ENCODE assay signal across 8 cellular contexts in the genomic region with DNA sequence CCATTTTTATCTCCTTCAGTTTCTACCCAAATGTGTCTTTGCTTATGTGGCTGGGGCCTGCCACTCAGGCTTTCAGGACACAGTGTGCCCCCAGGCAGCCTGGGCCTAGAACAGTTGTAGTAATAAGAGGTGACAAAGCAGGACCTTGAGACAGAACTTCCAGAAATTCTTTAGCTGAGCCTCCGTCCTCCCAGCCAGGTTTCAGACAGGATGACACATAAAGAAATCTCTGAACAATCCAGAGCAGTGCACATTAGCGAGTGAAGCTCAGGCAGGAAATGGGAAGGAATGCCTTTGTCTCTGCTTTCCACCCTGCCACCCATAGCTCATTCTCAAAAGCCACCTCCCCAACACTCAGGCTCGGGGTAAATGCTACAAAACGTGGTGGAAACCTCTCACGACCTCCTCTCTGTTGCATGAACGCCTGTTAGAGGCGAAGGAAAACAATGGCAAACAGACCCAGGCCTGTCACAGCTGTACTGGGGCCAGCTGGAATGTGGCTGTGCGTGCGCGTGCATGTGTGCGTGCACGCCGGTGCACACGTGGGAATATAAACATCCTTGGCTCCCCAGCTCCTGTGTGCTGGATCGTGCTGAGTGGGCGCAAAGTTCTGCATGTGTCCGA.
A peak's percentile ranks its signal among the peaks of the same experiment; 100 is the strongest.
DNase-seq lines count a peak whose midpoint lies in the region; ATAC-seq, FAIRE-seq and TF ChIP-seq lines count a peak whose summit lies in the region.

No MANE protein-coding gene starts in this region.

- intact Hi-C loops in uterus (cut with DNase I; ENCODE audit: low total_unique reads): no loop called here

- ATAC-seq in RWPE2 (ENCODE audit: low read depth): peak; percentile 93
- no peak for ATAC-seq in HG02840 (IDR thresholded peaks at IDR 0.05; ENCODE audit: low FRiP score, unreplicated experiment)

- no peak for TF ChIP-seq POLR2A in uterus (IDR thresholded peaks at IDR 0.05)

- H3K27ac ChIP-seq in RWPE2 (ENCODE audit: poor library complexity, severe bottlenecking) (peak overlapping the region; percentile 95), uterus (peak overlapping the region; percentile 62 to 92)

- FAIRE-seq in GM19239 (lab: Jason Lieb, UNC): peak; percentile 79

- peaks cover 18% of the 10 kb centered on the region for H3K4me1 ChIP-seq in RWPE2 (ENCODE audit: insufficient read depth, poor library complexity, severe bottlenecking)
- H3K4me1 ChIP-seq in uterus: peaks cover 7 to 20% of the 10 kb centered on the region in 2 donors

- H3K36me3 ChIP-seq in RWPE2 (ENCODE audit: low read depth) (no peaks in the 10 kb centered on the region), uterus (no peaks in the 10 kb centered on the region)

- H3K4me3 ChIP-seq in RWPE2 (ENCODE audit: severe bottlenecking) (no peak overlapping the region), uterus (no peak overlapping the region)

- H3K9me3 ChIP-seq in RWPE2 (ENCODE audit: severe bottlenecking) (no peaks in the 10 kb centered on the region), uterus (no peaks in the 10 kb centered on the region)

- no peaks in the 10 kb centered on the region for H3K27me3 ChIP-seq in RWPE2 (ENCODE audit: insufficient read depth, poor library complexity, severe bottlenecking)
- no peaks in the 10 kb centered on the region for H3K27me3 ChIP-seq in uterus

- TF ChIP-seq CTCF in RWPE2 (IDR thresholded peaks at IDR 0.05; ENCODE audit: poor library complexity, severe bottlenecking) (no peak), uterus (IDR thresholded peaks at IDR 0.05) (no peak)

- peak; percentile 37 for DNase-seq in 8988T
- no peak for DNase-seq in GM19239 (ENCODE audit: insufficient read length, low spot score)
- no peak for DNase-seq in RWPE2 (ENCODE audit: low spot score)
- peak; percentile 96 for DNase-seq in islet precursor cell
- DNase-seq in uterus: peak in 1 of 2 donors; percentile 24
- no peak for DNase-seq in HuH-7 (ENCODE audit: low spot score)
- DNase-seq in activated CD4-positive, alpha-beta T cell treated with anti-CD3 and anti-CD28 coated beads, Interleukin-2, amount 50 U/mL, for 48 hours: no peak

Comparison
In these comparisons a context has a peak if more than half of its experiments do, and no peak if none do; other contexts are left out.
1. DNase-seq: peak in 8988T (single experiment) and islet precursor cell (single experiment); none in GM19239 (single experiment), RWPE2 (single experiment), HuH-7 (single experiment) and activated CD4-positive, alpha-beta T cell treated with anti-CD3 and anti-CD28 coated beads, Interleukin-2, amount 50 U/mL, for 48 hours (0 of 2).